Comparison of ENCODE assay signal across 8 cellular contexts in genomic region chr9:128456613-128457061, GRCh38. TPM values are rescaled to one million over a fixed set of nuclear protein-coding genes. Genes with fewer than 3 reads are reported as not detected.
DNase-seq lines count a peak whose midpoint lies in the region; ATAC-seq and TF ChIP-seq lines count a peak whose summit lies in the region.

No MANE protein-coding gene starts in this region.

- peak; percentile 56 for ATAC-seq in GM21717 (IDR thresholded peaks at IDR 0.05; ENCODE audit: unreplicated experiment)
- ATAC-seq in RWPE2 (ENCODE audit: low read depth): peak; percentile 71

- peaks cover 4% of the 10 kb centered on the region for H3K4me1 ChIP-seq in RWPE2 (ENCODE audit: insufficient read depth, poor library complexity, severe bottlenecking)
- H3K4me1 ChIP-seq in neuron (ENCODE audit: insufficient read depth, low read length): peaks cover 11% of the 10 kb centered on the region
- H3K4me1 ChIP-seq in stomach smooth muscle (ENCODE audit: control insufficient read depth, insufficient read depth, low read length): peaks cover 14% of the 10 kb centered on the region

- peak overlapping the region; percentile 97 for H2AFZ ChIP-seq in neuron (ENCODE audit: low read depth, low read length)

- in situ Hi-C loops in KBM-7 (cut with MboI; ENCODE audit: low pct_unique_long_range_greater_than_20kb, low sequenced_read_pairs): no loop called here

- H3K27ac ChIP-seq in RWPE2 (ENCODE audit: poor library complexity, severe bottlenecking) (peak overlapping the region; percentile 67), stomach smooth muscle (ENCODE audit: low read length) (no peak overlapping the region)

- peaks cover 21% of the 10 kb centered on the region for H3K36me3 ChIP-seq in RWPE2 (ENCODE audit: low read depth)
- peaks cover 23% of the 10 kb centered on the region for H3K36me3 ChIP-seq in neuron (ENCODE audit: insufficient read depth, low read length)
- peaks cover 10 to 11% of the 10 kb centered on the region in 2 donors for H3K36me3 ChIP-seq in stomach smooth muscle (ENCODE audit: control insufficient read depth in 2 of 2, insufficient read depth in 2 of 2, low read length in 2 of 2)

- H3K4me3 ChIP-seq in RWPE2 (ENCODE audit: severe bottlenecking) (peak overlapping the region; percentile 77), fibroblast of villous mesenchyme (ENCODE audit: low read depth, low read length) (peak overlapping the region; percentile 88), neuron (ENCODE audit: low read length) (peak overlapping the region; percentile 84), stomach smooth muscle (ENCODE audit: low read length in 2 of 2) (peak overlapping the region; percentile 84 to 95)

- no peaks in the 10 kb centered on the region for H3K9me3 ChIP-seq in RWPE2 (ENCODE audit: severe bottlenecking)
- no peaks in the 10 kb centered on the region for H3K9me3 ChIP-seq in neuron (ENCODE audit: low read length)
- no peaks in the 10 kb centered on the region for H3K9me3 ChIP-seq in stomach smooth muscle (ENCODE audit: control insufficient read depth in 2 of 2, low read length in 2 of 2)

- H3K27me3 ChIP-seq in RWPE2 (ENCODE audit: insufficient read depth, poor library complexity, severe bottlenecking) (no peaks in the 10 kb centered on the region), neuron (ENCODE audit: insufficient read depth, low read length) (no peaks in the 10 kb centered on the region), stomach smooth muscle (ENCODE audit: control insufficient read depth in 1 of 2, insufficient read depth in 2 of 2, low read length in 2 of 2) (no peaks in the 10 kb centered on the region)

- H3K9ac ChIP-seq in stomach smooth muscle (ENCODE audit: low read length in 2 of 2): peak overlapping the region; percentile 72 to 83

- peak; percentile 86 for DNase-seq in DMS53 (lab: John Stamatoyannopoulos, UW)
- peak; percentile 71 for DNase-seq in KBM-7
- peak; percentile 76 for DNase-seq in RWPE2 (ENCODE audit: low spot score)
- DNase-seq in activated T-helper 9 cell treated with anti-CD3 and anti-CD28 coated beads, Interleukin-2, amount 50 U/mL, for 16 hours (ENCODE audit: low read depth): peak; percentile 50
- peak; percentile 78 for DNase-seq in fibroblast of villous mesenchyme (ENCODE audit: low read depth)

- no peak for TF ChIP-seq CTCF in RWPE2 (IDR thresholded peaks at IDR 0.05; ENCODE audit: poor library complexity, severe bottlenecking)
- TF ChIP-seq CTCF in fibroblast of villous mesenchyme (IDR thresholded peaks at IDR 0.05; ENCODE audit: insufficient read depth, low read depth, low read length): no peak

RNA-seq across cellular contexts. Expression of gene ODF2, which starts 0.8 kb away (rescaled TPM):
- 33.5 and 44.5 TPM in 2 replicates for total RNA-seq in fibroblast of villous mesenchyme

RNA-seq across cellular contexts. Expression of gene CERCAM, which starts 36.0 kb away (rescaled TPM):
- 80.2 and 86.8 TPM in 2 replicates for total RNA-seq in fibroblast of villous mesenchyme

RNA-seq across cellular contexts. Expression of gene GLE1, which starts 47.9 kb away (rescaled TPM):
- total RNA-seq in fibroblast of villous mesenchyme: 21.3 and 35.0 TPM in 2 replicates
